ENCODE assay signal across 1 cellular context in genomic region chr19:6362351-6362801, GRCh38.
TF ChIP-seq lines count a peak whose summit lies in the region.

No MANE protein-coding gene starts in this region.

TF ChIP-seq in A549, 52 proteins besides CTCF, POLR2A, EP300 and RAD21 (continued from another document):
- TF ChIP-seq HES2 (IDR thresholded peaks at IDR 0.05) (no peak), ESRRA (IDR thresholded peaks at IDR 0.05; ENCODE audit: borderline replicate concordance, low read length) (no peak), HOXB5 (CRISPR knock-in tag; IDR thresholded peaks at IDR 0.05) (no peak), CBX2 (IDR thresholded peaks at IDR 0.05; ENCODE audit: borderline replicate concordance, low read depth) (no peak), CBX8 (IDR thresholded peaks at IDR 0.05) (no peak), RCOR1 (IDR thresholded peaks at IDR 0.05; ENCODE audit: low read depth, low read length) (no peak), POLR2AphosphoS2 (conservative IDR thresholded peaks at IDR 0.05; ENCODE audit: low read length) (no peak), JUN (IDR thresholded peaks at IDR 0.05) (no peak)
